9 cellular contexts compared by ENCODE assay signal in the genomic region with DNA sequence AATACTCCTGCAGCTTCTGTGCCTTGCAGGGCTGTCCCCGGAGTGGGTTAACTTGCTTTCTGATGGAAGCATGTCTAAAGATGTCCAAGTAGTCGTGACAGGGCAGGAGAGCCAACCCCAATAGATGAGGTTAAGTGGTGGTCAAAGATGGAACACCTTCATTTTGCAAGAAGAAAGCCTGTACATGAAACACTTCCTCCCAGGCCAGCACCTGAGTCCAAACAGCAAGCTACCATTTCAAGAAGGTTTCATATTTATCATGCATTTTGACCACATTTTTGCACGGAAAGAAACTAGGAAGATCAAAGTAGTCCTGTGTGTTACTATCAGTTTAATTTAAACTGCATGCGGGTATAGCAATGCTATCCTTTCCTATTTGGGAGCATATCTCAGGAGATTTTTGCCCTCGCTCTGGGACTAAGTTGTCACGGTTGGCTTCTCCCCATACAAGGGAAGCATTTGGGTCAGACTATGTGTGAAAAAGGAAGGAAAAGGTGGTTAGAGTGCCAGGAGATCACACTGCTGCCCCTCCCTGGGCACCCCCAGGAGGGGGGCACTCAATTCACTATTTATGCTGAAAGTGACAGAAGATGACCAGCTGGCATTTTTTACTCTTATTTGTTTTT.
DNase-seq lines count a peak whose midpoint lies in the region; ATAC-seq and TF ChIP-seq lines count a peak whose summit lies in the region.
"Had no signal": no experiment of that assay in that cellular context is flagged by ENCODE, and none has a peak within 500 bp of the region (broad histone marks: within the 10 kb centered on the region; RNA-seq: fewer than 3 reads in every experiment).

No MANE protein-coding gene starts in this region.

- ATAC-seq in Right ventricle myocardium inferior (no peak), HG03159 (IDR thresholded peaks at IDR 0.05; ENCODE audit: unreplicated experiment) (peak; percentile 34)
- peak; percentile 35 for ATAC-seq in stimulated activated naive CD8-positive, alpha-beta T cell treated with anti-CD3 and anti-CD28 coated beads, Interleukin-15, amount 100 ng/mL, for 72 hours

- H3K9me3 Mint-ChIP-seq in stimulated activated naive CD8-positive, alpha-beta T cell treated with anti-CD3 and anti-CD28 coated beads, Interleukin-15, amount 100 ng/mL, for 72 hours = no peaks in the 10 kb centered on the region

- H3K4me1 Mint-ChIP-seq in stimulated activated naive CD8-positive, alpha-beta T cell treated with anti-CD3 and anti-CD28 coated beads, Interleukin-15, amount 100 ng/mL, for 72 hours = peaks cover 23% of the 10 kb centered on the region

- peaks cover 12% of the 10 kb centered on the region for H3K27me3 Mint-ChIP-seq in stimulated activated naive CD8-positive, alpha-beta T cell treated with anti-CD3 and anti-CD28 coated beads, Interleukin-15, amount 100 ng/mL, for 72 hours

- no peaks in the 10 kb centered on the region for H3K36me3 ChIP-seq in cardiac muscle cell
- H3K36me3 ChIP-seq: pancreas had no signal

- H3K27ac Mint-ChIP-seq in stimulated activated naive CD8-positive, alpha-beta T cell treated with anti-CD3 and anti-CD28 coated beads, Interleukin-15, amount 100 ng/mL, for 72 hours = peak overlapping the region in 1 of 2 donors; percentile 49

- peaks cover 59% of the 10 kb centered on the region for H3K4me1 ChIP-seq in cardiac muscle cell (ENCODE audit: low read depth)
- H3K4me1 ChIP-seq: pancreas had no signal

- H3K27me3 ChIP-seq in cardiac muscle cell = no peaks in the 10 kb centered on the region
- H3K27me3 ChIP-seq: pancreas had no signal

- TF ChIP-seq CTCF in cardiac muscle cell (IDR thresholded peaks at IDR 0.05; ENCODE audit: low read depth, low read length) (no peak), coronary artery (IDR thresholded peaks at IDR 0.05) (no peak)

- H3K4me3 Mint-ChIP-seq in stimulated activated naive CD8-positive, alpha-beta T cell treated with anti-CD3 and anti-CD28 coated beads, Interleukin-15, amount 100 ng/mL, for 72 hours = peak overlapping the region; percentile 58 to 64

- H3K4me3 ChIP-seq in cardiac muscle cell (no peak overlapping the region), coronary artery (peak overlapping the region; percentile 71)

- H3K27ac ChIP-seq in cardiac muscle cell (peak overlapping the region; percentile 77), coronary artery (peak overlapping the region in 1 of 2 donors; percentile 45)
- H3K27ac ChIP-seq: pancreas had no signal

- no peaks in the 10 kb centered on the region for H3K9me3 ChIP-seq in cardiac muscle cell (ENCODE audit: low read depth)
- H3K9me3 ChIP-seq: pancreas had no signal

- intact Hi-C loops in Right ventricle myocardium inferior (cut with DNase I) = no loop called here

- no peak for DNase-seq in cardiac muscle cell (ENCODE audit: low read depth in 1 of 2, low spot score in 1 of 2)
- no peak for DNase-seq in Right ventricle myocardium inferior (ENCODE audit: missing footprints)
- DNase-seq in coronary artery (ENCODE audit: low spot score) = no peak
- no peak for DNase-seq in stimulated activated naive CD8-positive, alpha-beta T cell treated with anti-CD3 and anti-CD28 coated beads, Interleukin-15, amount 100 ng/mL, for 72 hours
- DNase-seq in midbrain (lab: John Stamatoyannopoulos, UW) = no peak
- DNase-seq in NCI-H2081 (lab: John Stamatoyannopoulos, UW) = no peak
- DNase-seq in NCI-H1436 treated with DMSO at 0.1 percent for 48 hours (lab: John Stamatoyannopoulos, UW) = no peak
- DNase-seq: pancreas had no signal
